24 cellular contexts compared by ENCODE assay signal in genomic region chr5:143187495-143187894, GRCh38.
DNase-seq lines count a peak whose midpoint lies in the region; ATAC-seq, FAIRE-seq and TF ChIP-seq lines count a peak whose summit lies in the region.
"Had no signal": no experiment of that assay in that cellular context is flagged by ENCODE, and none has a peak within 500 bp of the region (broad histone marks: within the 10 kb centered on the region; RNA-seq: fewer than 3 reads in every experiment).

No MANE protein-coding gene starts in this region.

- H3K9me3 ChIP-seq in IMR-90 (ENCODE audit: control insufficient read depth, insufficient read depth, low read length) = peaks cover 4% of the 10 kb centered on the region
- H3K9me3 ChIP-seq: prostate gland had no signal

- no peak overlapping the region for H2BK120ac ChIP-seq in IMR-90 (ENCODE audit: low read depth, low read length)

- H2BK15ac ChIP-seq in IMR-90 (ENCODE audit: low read depth, low read length) = no peak overlapping the region

- H3K9me3 Mint-ChIP-seq in activated naive CD8-positive, alpha-beta T cell treated with anti-CD3 and anti-CD28 coated beads, Interleukin-2, amount 50 U/mL, for 24 hours = peaks cover 29% of the 10 kb centered on the region
- H3K9me3 Mint-ChIP-seq in activated naive CD8-positive, alpha-beta T cell treated with anti-CD3 and anti-CD28 coated beads for 36 hours = peaks cover 19% of the 10 kb centered on the region
- peaks cover 17 to 24% of the 10 kb centered on the region in 2 donors for H3K9me3 Mint-ChIP-seq in stimulated activated naive CD8-positive, alpha-beta T cell treated with anti-CD3 and anti-CD28 coated beads, Interleukin-15, amount 100 ng/mL, for 72 hours
- H3K9me3 Mint-ChIP-seq: type B pancreatic cell, WTC11 had no signal

- no peak overlapping the region for H3K27ac ChIP-seq in IMR-90 (ENCODE audit: insufficient read depth, low read length)
- H3K27ac ChIP-seq: hepatocyte, prostate gland, SJCRH30 had no signal

- TF ChIP-seq CTCF in IMR-90 (conservative IDR thresholded peaks at IDR 0.05; ENCODE audit: low read depth, low read length) (no peak), epithelial cell of esophagus (IDR thresholded peaks at IDR 0.05; ENCODE audit: insufficient read depth, low read depth, low read length, missing control alignments) (no peak)

- no peak for DNase-seq in activated naive CD8-positive, alpha-beta T cell treated with anti-CD3 and anti-CD28 coated beads, Interleukin-2, amount 50 U/mL, for 24 hours
- DNase-seq in activated naive CD8-positive, alpha-beta T cell treated with anti-CD3 and anti-CD28 coated beads for 36 hours = no peak
- DNase-seq in IMR-90 = no peak
- peak; percentile 46 for DNase-seq in epithelial cell of esophagus (ENCODE audit: low read depth)
- DNase-seq in stimulated activated naive CD8-positive, alpha-beta T cell treated with anti-CD3 and anti-CD28 coated beads, Interleukin-15, amount 100 ng/mL, for 72 hours = no peak
- DNase-seq in RCC 7860 (ENCODE audit: low spot score) = no peak
- no peak for DNase-seq in mesenteric fat pad (ENCODE audit: low spot score)
- no peak for DNase-seq in cerebellar cortex (ENCODE audit: low spot score)
- DNase-seq: activated naive CD4-positive, alpha-beta T cell; CD4-positive, CD25-positive, alpha-beta regulatory T cell; DMS53; KBM-7; NCI-H1105; NCI-H524 treated with DMSO at 0.1 percent for 48 hours; SJCRH30; stimulated activated CD4-positive, alpha-beta T cell treated with anti-CD3 and anti-CD28 coated beads, Interleukin-12 subunit alpha, Interleukin-12 subunit beta, amount 100 ng/mL, for 4 hours; T-helper 2 cell had no signal

- intact Hi-C loops in IMR-90 (cut with micrococcal nuclease) = no loop called here

- peaks cover 31% of the 10 kb centered on the region for H3K36me3 Mint-ChIP-seq in activated naive CD8-positive, alpha-beta T cell treated with anti-CD3 and anti-CD28 coated beads, Interleukin-2, amount 50 U/mL, for 24 hours (ENCODE audit: low read depth)
- peaks cover 43% of the 10 kb centered on the region for H3K36me3 Mint-ChIP-seq in activated naive CD8-positive, alpha-beta T cell treated with anti-CD3 and anti-CD28 coated beads for 36 hours
- H3K36me3 Mint-ChIP-seq: type B pancreatic cell, WTC11 had no signal

- no peak for TF ChIP-seq RAD21 in IMR-90 (IDR thresholded peaks at IDR 0.05; ENCODE audit: low read length)

- POLR2A ChIA-PET in IMR-90 (lab: Charles Lee; ENCODE audit: unreplicated experiment) = no interaction called here

- no peaks in the 10 kb centered on the region for H3K9me1 ChIP-seq in IMR-90 (ENCODE audit: insufficient read depth, low read length)

- H3K4me3 Mint-ChIP-seq in activated naive CD8-positive, alpha-beta T cell treated with anti-CD3 and anti-CD28 coated beads, Interleukin-2, amount 50 U/mL, for 24 hours = no peak overlapping the region
- H3K4me3 Mint-ChIP-seq in activated naive CD8-positive, alpha-beta T cell treated with anti-CD3 and anti-CD28 coated beads for 36 hours = no peak overlapping the region
- no peak overlapping the region for H3K4me3 Mint-ChIP-seq in stimulated activated naive CD8-positive, alpha-beta T cell treated with anti-CD3 and anti-CD28 coated beads, Interleukin-15, amount 100 ng/mL, for 72 hours
- H3K4me3 Mint-ChIP-seq: CD4-positive, CD25-positive, alpha-beta regulatory T cell; neural crest cell; type B pancreatic cell; WTC11 had no signal

- no peaks in the 10 kb centered on the region for H3K27me3 Mint-ChIP-seq in activated naive CD8-positive, alpha-beta T cell treated with anti-CD3 and anti-CD28 coated beads, Interleukin-2, amount 50 U/mL, for 24 hours
- no peaks in the 10 kb centered on the region for H3K27me3 Mint-ChIP-seq in activated naive CD8-positive, alpha-beta T cell treated with anti-CD3 and anti-CD28 coated beads for 36 hours
- no peaks in the 10 kb centered on the region for H3K27me3 Mint-ChIP-seq in stimulated activated naive CD8-positive, alpha-beta T cell treated with anti-CD3 and anti-CD28 coated beads, Interleukin-15, amount 100 ng/mL, for 72 hours
- H3K27me3 Mint-ChIP-seq: CD4-positive, CD25-positive, alpha-beta regulatory T cell; type B pancreatic cell had no signal

- no peaks in the 10 kb centered on the region for H3K36me3 ChIP-seq in IMR-90 (ENCODE audit: control insufficient read depth, insufficient read depth, low read length)
- H3K36me3 ChIP-seq: prostate gland, SJCRH30 had no signal

- no peak for FAIRE-seq in RCC 7860 (lab: Jason Lieb, UNC)
- FAIRE-seq: astrocyte, keratinocyte had no signal

- H3K4me3 ChIP-seq in IMR-90 (ENCODE audit: insufficient read depth, low read depth, low read length) = no peak overlapping the region
- no peak overlapping the region for H3K4me3 ChIP-seq in epithelial cell of esophagus (ENCODE audit: low read length)
- H3K4me3 ChIP-seq: hepatocyte, prostate gland, SJCRH30 had no signal

- in situ Hi-C loops in IMR-90 (cut with MboI; ENCODE audit: low sequenced_read_pairs) = no loop called here

- no peak overlapping the region for H2AK5ac ChIP-seq in IMR-90 (ENCODE audit: low read depth, low read length)

- no TSS peak for BruUV-seq in IMR-90 (replicated peaks; lab: Mats Ljungman, UMichigan)

- no peak overlapping the region for H3K4ac ChIP-seq in IMR-90 (ENCODE audit: low read depth, low read length)

- no peak overlapping the region for H2BK5ac ChIP-seq in IMR-90 (ENCODE audit: low read depth, low read length, poor library complexity, severe bottlenecking)

- H3K4me1 ChIP-seq in IMR-90 (ENCODE audit: control insufficient read depth, insufficient read depth, low read length) = no peaks in the 10 kb centered on the region
- H3K4me1 ChIP-seq: prostate gland had no signal

- peak overlapping the region; percentile 55 for H2AFZ ChIP-seq in IMR-90 (replicated peaks; ENCODE audit: low read length, poor library complexity)
- H2AFZ ChIP-seq: hepatocyte had no signal

- peak overlapping the region; percentile 59 for H3K27ac Mint-ChIP-seq in activated naive CD8-positive, alpha-beta T cell treated with anti-CD3 and anti-CD28 coated beads, Interleukin-2, amount 50 U/mL, for 24 hours
- H3K27ac Mint-ChIP-seq in activated naive CD8-positive, alpha-beta T cell treated with anti-CD3 and anti-CD28 coated beads for 36 hours = no peak overlapping the region
- H3K27ac Mint-ChIP-seq in stimulated activated naive CD8-positive, alpha-beta T cell treated with anti-CD3 and anti-CD28 coated beads, Interleukin-15, amount 100 ng/mL, for 72 hours = peak overlapping the region; percentile 59 to 63
- H3K27ac Mint-ChIP-seq: type B pancreatic cell, WTC11 had no signal

- H3K23ac ChIP-seq in IMR-90 (ENCODE audit: low read depth, low read length) = no peak overlapping the region

- H2AK9ac ChIP-seq in IMR-90 (replicated peaks; ENCODE audit: low read depth, low read length, poor library complexity) = no peak overlapping the region

- H3K79me1 ChIP-seq in IMR-90 (ENCODE audit: low read depth in 1 of 2, low read length in 2 of 2) = no peaks in the 10 kb centered on the region

- H3K4me1 Mint-ChIP-seq in activated naive CD8-positive, alpha-beta T cell treated with anti-CD3 and anti-CD28 coated beads, Interleukin-2, amount 50 U/mL, for 24 hours = peaks cover 58% of the 10 kb centered on the region
- H3K4me1 Mint-ChIP-seq in activated naive CD8-positive, alpha-beta T cell treated with anti-CD3 and anti-CD28 coated beads for 36 hours = peaks cover 35% of the 10 kb centered on the region
- H3K4me1 Mint-ChIP-seq in stimulated activated naive CD8-positive, alpha-beta T cell treated with anti-CD3 and anti-CD28 coated beads, Interleukin-15, amount 100 ng/mL, for 72 hours = peaks cover 56% of the 10 kb centered on the region
- H3K4me1 Mint-ChIP-seq: neural crest cell had no signal

- H3K9ac ChIP-seq in IMR-90 (ENCODE audit: low read depth, low read length) = no peak overlapping the region

- H3K4me2 ChIP-seq in IMR-90 (ENCODE audit: low read depth, low read length) = no peak overlapping the region
- H3K4me2 ChIP-seq: hepatocyte had no signal

- WGBS in IMR-90 (ENCODE audit: extremely low coverage in 2 of 2, insufficient read length in 1 of 2), 2 experiments = 82% methylated on average over 2 of the region's 8 CpGs; no CpG with 5 or more reads in 1 of the 2 experiments

- no peak overlapping the region for H4K8ac ChIP-seq in IMR-90 (ENCODE audit: low read depth in 2 of 2, low read length in 2 of 2)

- H3K18ac ChIP-seq in IMR-90 (ENCODE audit: low read depth, low read length) = no peak overlapping the region

- no peak overlapping the region for H4K5ac ChIP-seq in IMR-90 (ENCODE audit: low read depth, low read length)

- no peak overlapping the region for H3K56ac ChIP-seq in IMR-90 (ENCODE audit: extremely low read depth, insufficient read depth, low read length)

- dilution Hi-C loops in IMR-90 (cut with HindIII; ENCODE audit: low sequenced_read_pairs, unreplicated experiment) = no loop called here

- peak; percentile 17 for ATAC-seq in activated naive CD8-positive, alpha-beta T cell treated with anti-CD3 and anti-CD28 coated beads, Interleukin-2, amount 50 U/mL, for 24 hours
- no peak for ATAC-seq in IMR-90 (ENCODE audit: low read depth)
- no peak for ATAC-seq in stimulated activated naive CD8-positive, alpha-beta T cell treated with anti-CD3 and anti-CD28 coated beads, Interleukin-15, amount 100 ng/mL, for 72 hours
- ATAC-seq: WTC11 had no signal

- no peak overlapping the region for H3K14ac ChIP-seq in IMR-90 (replicated peaks; ENCODE audit: low read depth, low read length)

- no peaks in the 10 kb centered on the region for H3K27me3 ChIP-seq in IMR-90 (ENCODE audit: control insufficient read depth, insufficient read depth, low read length)
- H3K27me3 ChIP-seq: hepatocyte, SJCRH30 had no signal

- no peak for TF ChIP-seq POLR2A in IMR-90 (IDR thresholded peaks at IDR 0.05; ENCODE audit: low read depth, low read length)

- no peak overlapping the region for H2BK20ac ChIP-seq in IMR-90 (ENCODE audit: low read depth, low read length)

- no peaks in the 10 kb centered on the region for H4K20me1 ChIP-seq in IMR-90 (ENCODE audit: insufficient read depth, low read length)

- CTCF ChIA-PET in IMR-90 (lab: Yijun Ruan, JAX) = no interaction called here

- H4K91ac ChIP-seq in IMR-90 (ENCODE audit: insufficient read depth, low read depth, low read length) = no peak overlapping the region

TF ChIP-seq in IMR-90, 13 proteins besides CTCF, POLR2A, EP300 and RAD21:
- TF ChIP-seq USF2 (IDR thresholded peaks at IDR 0.05; ENCODE audit: low read depth, low read length) = no peak
